9 cellular contexts compared by ENCODE assay signal in genomic region chr2:118122768-118123335, GRCh38. TPM values are rescaled to one million over a fixed set of nuclear protein-coding genes. Genes with fewer than 3 reads are reported as not detected.
DNase-seq lines count a peak whose midpoint lies in the region; ATAC-seq and TF ChIP-seq lines count a peak whose summit lies in the region.
"Had no signal": no experiment of that assay in that cellular context is flagged by ENCODE, and none has a peak within 500 bp of the region (broad histone marks: within the 10 kb centered on the region; RNA-seq: fewer than 3 reads in every experiment).

No MANE protein-coding gene starts in this region.

- TF ChIP-seq CTCF in MCF 10A (IDR thresholded peaks at IDR 0.05; ENCODE audit: unreplicated experiment) (no peak), breast epithelium (IDR thresholded peaks at IDR 0.05) (no peak), chondrocyte (IDR thresholded peaks at IDR 0.05) (no peak), uterus (IDR thresholded peaks at IDR 0.05) (no peak)

- H3K4me3 Mint-ChIP-seq in MCF 10A (ENCODE audit: unreplicated experiment) (no peak overlapping the region), chondrocyte (ENCODE audit: unreplicated experiment) (no peak overlapping the region)
- H3K4me3 Mint-ChIP-seq in activated CD4-positive, alpha-beta T cell treated with anti-CD3 and anti-CD28 coated beads for 36 hours: no peak overlapping the region
- H3K4me3 Mint-ChIP-seq: IgD-negative memory B cell had no signal

- DNase-seq in MCF 10A (ENCODE audit: unreplicated experiment): no peak
- DNase-seq in breast epithelium (ENCODE audit: low spot score in 2 of 2): no peak
- no peak for DNase-seq in chondrocyte (ENCODE audit: low spot score)
- no peak for DNase-seq in uterus
- DNase-seq in HAP-1 (ENCODE audit: low spot score in 2 of 2): no peak
- no peak for DNase-seq in activated CD4-positive, alpha-beta T cell treated with anti-CD3 and anti-CD28 coated beads for 36 hours
- DNase-seq in NCI-H1436 (lab: John Stamatoyannopoulos, UW): no peak

- TF ChIP-seq POLR2A in breast epithelium (IDR thresholded peaks at IDR 0.05) (no peak), uterus (IDR thresholded peaks at IDR 0.05) (no peak)

- H3K27me3 ChIP-seq in breast epithelium (no peaks in the 10 kb centered on the region), uterus (no peaks in the 10 kb centered on the region), HAP-1 (ENCODE audit: low read depth) (peaks cover 3% of the 10 kb centered on the region; the same call in 1 of the 2 replicates)

- H3K27me3 Mint-ChIP-seq in MCF 10A (ENCODE audit: insufficient read depth, unreplicated experiment) (no peaks in the 10 kb centered on the region), chondrocyte (ENCODE audit: low read depth) (peaks cover 12% of the 10 kb centered on the region)
- H3K27me3 Mint-ChIP-seq in activated CD4-positive, alpha-beta T cell treated with anti-CD3 and anti-CD28 coated beads for 36 hours: peaks cover 8% of the 10 kb centered on the region
- H3K27me3 Mint-ChIP-seq: IgD-negative memory B cell had no signal

- H3K27ac Mint-ChIP-seq in MCF 10A (ENCODE audit: low read depth, unreplicated experiment) (peak overlapping the region; percentile 84), chondrocyte (ENCODE audit: unreplicated experiment) (peak overlapping the region; percentile 55)
- H3K27ac Mint-ChIP-seq in activated CD4-positive, alpha-beta T cell treated with anti-CD3 and anti-CD28 coated beads for 36 hours: no peak overlapping the region
- H3K27ac Mint-ChIP-seq: IgD-negative memory B cell had no signal

- POLR2A ChIA-PET in MCF 10A (lab: Yijun Ruan, JAX): interaction anchor here (0.7 to 2.0 kb wide), 4 partner anchors 7 to 470 kb away, joined by 3 to 18 read pairs (median 3); partner anchors contain the start of gene INSIG2
- POLR2A ChIA-PET in activated CD4-positive, alpha-beta T cell treated with anti-CD3 and anti-CD28 coated beads for 36 hours (lab: Charles Lee): no interaction called here

- intact Hi-C loops in MCF 10A (cut with micrococcal nuclease) (loop anchor here (1.0 kb wide), 1 partner anchor 35 kb away; the partner anchor contains the start of gene INSIG2), breast epithelium (cut with DNase I; ENCODE audit: low total_unique reads) (no loop called here), uterus (cut with DNase I; ENCODE audit: low total_unique reads) (no loop called here)
- intact Hi-C loops in activated CD4-positive, alpha-beta T cell treated with anti-CD3 and anti-CD28 coated beads for 36 hours (cut with DNase I, micrococcal nuclease): no loop called here

- H3K9me3 ChIP-seq in breast epithelium (no peaks in the 10 kb centered on the region), uterus (no peaks in the 10 kb centered on the region), HAP-1 (no peaks in the 10 kb centered on the region)

- H3K4me3 ChIP-seq in breast epithelium (no peak overlapping the region), uterus (no peak overlapping the region), HAP-1 (no peak overlapping the region)

- ATAC-seq in HG03139 (IDR thresholded peaks at IDR 0.05; ENCODE audit: unreplicated experiment): peak; percentile 90
- ATAC-seq in activated CD4-positive, alpha-beta T cell treated with anti-CD3 and anti-CD28 coated beads for 36 hours: no peak

- in situ Hi-C loops in HAP-1 (cut with MboI; ENCODE audit: low sequenced_read_pairs): no loop called here

- CTCF ChIA-PET in MCF 10A (lab: Yijun Ruan, JAX): interaction anchor here (0.6 to 1.5 kb wide), 2 partner anchors 34 to 310 kb away, joined by 3 to 4 read pairs; partner anchors contain the start of gene INSIG2
- CTCF ChIA-PET in activated CD4-positive, alpha-beta T cell treated with anti-CD3 and anti-CD28 coated beads for 36 hours (lab: Charles Lee): interaction anchor here (0.9 kb wide), 1 partner anchor 75 kb away, joined by 3 read pairs; no protein-coding TSS in a partner anchor

- BruUV-seq in MCF 10A (replicated peaks; lab: Mats Ljungman, UMichigan): no TSS peak

- H3K36me3 ChIP-seq in breast epithelium (no peaks in the 10 kb centered on the region), uterus (no peaks in the 10 kb centered on the region), HAP-1 (replicated peaks) (no peaks in the 10 kb centered on the region)

- H3K4me1 ChIP-seq in breast epithelium (peaks cover 0 to 5% of the 10 kb centered on the region in 2 donors), uterus (no peaks in the 10 kb centered on the region), HAP-1 (no peaks in the 10 kb centered on the region)

- peak overlapping the region in 1 of 2 donors; percentile 65 for H3K27ac ChIP-seq in breast epithelium
- H3K27ac ChIP-seq in uterus: peak overlapping the region; percentile 40 to 66

- H3K4me1 Mint-ChIP-seq in MCF 10A (ENCODE audit: insufficient read depth, unreplicated experiment) (peaks cover 19% of the 10 kb centered on the region), chondrocyte (ENCODE audit: low read depth) (peaks cover 23% of the 10 kb centered on the region)
- peaks cover 2% of the 10 kb centered on the region for H3K4me1 Mint-ChIP-seq in activated CD4-positive, alpha-beta T cell treated with anti-CD3 and anti-CD28 coated beads for 36 hours

- H3K36me3 Mint-ChIP-seq in MCF 10A (ENCODE audit: insufficient read depth, unreplicated experiment) (no peaks in the 10 kb centered on the region), chondrocyte (ENCODE audit: low read depth) (no peaks in the 10 kb centered on the region)
- H3K36me3 Mint-ChIP-seq in activated CD4-positive, alpha-beta T cell treated with anti-CD3 and anti-CD28 coated beads for 36 hours (ENCODE audit: low read depth): no peaks in the 10 kb centered on the region
- H3K36me3 Mint-ChIP-seq: IgD-negative memory B cell had no signal

- H3K9me3 Mint-ChIP-seq in MCF 10A (ENCODE audit: unreplicated experiment) (no peaks in the 10 kb centered on the region), chondrocyte (ENCODE audit: low read depth) (no peaks in the 10 kb centered on the region)
- no peaks in the 10 kb centered on the region for H3K9me3 Mint-ChIP-seq in activated CD4-positive, alpha-beta T cell treated with anti-CD3 and anti-CD28 coated beads for 36 hours (ENCODE audit: low read depth)
- H3K9me3 Mint-ChIP-seq: IgD-negative memory B cell had no signal

RNA-seq across cellular contexts. Expression of gene INSIG2, which starts 34.6 kb away (rescaled TPM):
- total RNA-seq in MCF 10A (2022): 15.0 and 28.4 TPM in 2 replicates
- total RNA-seq in breast epithelium: 10 to 100 TPM; 13.1 to 30.9 (median 20.3) TPM
- total RNA-seq in chondrocyte: 24.7 to 27.7 TPM (median 25.0 TPM) in 3 replicates
- total RNA-seq in uterus: 10 to 100 TPM in 3 of 4 donors, 1 to 10 TPM in 1; 3.6 to 42.4 (median 25.8) TPM
- total RNA-seq in activated CD4-positive, alpha-beta T cell treated with anti-CD3 and anti-CD28 coated beads for 36 hours: 10 to 100 TPM; 23.5 to 56.4 TPM
